1 cellular context compared by ENCODE assay signal in the genomic region with DNA sequence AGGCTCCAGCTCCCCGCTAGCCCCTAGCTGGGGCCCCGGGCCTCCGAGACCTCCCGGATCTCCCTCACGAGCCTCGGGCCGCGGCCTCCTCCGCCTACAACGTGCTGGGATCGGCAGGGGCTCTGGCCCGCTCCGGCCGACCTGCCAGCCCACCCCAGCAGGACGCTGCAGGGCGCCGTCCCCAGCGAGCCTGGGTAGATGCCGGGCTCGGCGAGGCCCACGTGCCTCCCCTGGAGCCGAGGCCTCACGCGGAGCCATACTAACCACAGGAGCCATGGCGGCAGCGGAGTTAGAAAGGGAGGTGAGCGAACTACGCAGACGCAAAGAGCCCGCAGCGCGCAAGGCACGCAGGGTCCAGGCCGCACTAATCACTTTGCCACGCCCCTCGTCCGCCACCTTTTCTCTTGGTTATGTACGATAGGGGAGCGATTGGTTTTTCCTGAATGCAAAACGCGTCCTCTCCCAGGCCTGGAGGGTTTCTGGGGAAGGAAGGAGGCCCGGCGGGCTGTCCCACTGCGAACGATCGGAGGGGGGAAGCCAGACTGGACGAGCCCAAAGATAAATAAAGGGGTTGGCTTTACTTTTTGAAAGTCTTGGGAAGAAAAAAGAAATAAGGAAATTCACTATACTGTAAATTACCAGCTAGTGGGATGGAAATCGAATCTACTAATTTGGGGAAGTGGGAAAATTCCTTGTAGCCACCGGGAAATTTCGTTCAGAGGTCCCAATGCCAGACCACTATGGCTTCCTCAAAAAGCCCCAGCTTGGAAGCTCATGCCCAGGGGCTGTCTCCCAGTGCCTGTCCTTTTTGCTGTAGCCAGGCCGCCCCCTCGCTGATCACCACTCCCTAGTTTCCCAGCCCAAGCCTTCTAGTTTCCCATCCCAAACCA.
TF ChIP-seq lines count a peak whose summit lies in the region.

A gene (minus strand): TSS at position 298 of the 890 bp plus-strand sequence. CDS start 22 bp downstream, at position 276.

TF ChIP-seq in H1, 55 proteins besides CTCF, POLR2A, EP300 and RAD21:
- TF ChIP-seq JUN (IDR thresholded peaks at IDR 0.05; ENCODE audit: low read depth, low read length) (no peak), TAF1 (IDR thresholded peaks at IDR 0.05; ENCODE audit: low read depth, low read length) (peak; percentile 97), NRF1 (IDR thresholded peaks at IDR 0.05; ENCODE audit: low read depth, low read length) (peak; percentile 16; the same call in 1 of the 2 replicates), CHD2 (IDR thresholded peaks at IDR 0.05; ENCODE audit: low read length) (0 out of 2 replicates have a peak, but pooled peaks have one; percentile 19), HDAC6 (IDR thresholded peaks at IDR 0.05; ENCODE audit: low read depth, low read length) (no peak), PHF8 (conservative IDR thresholded peaks at IDR 0.05; ENCODE audit: low read depth, low read length) (peak; percentile 90), TBP (IDR thresholded peaks at IDR 0.05; ENCODE audit: low read depth, low read length) (peak; percentile 93), CBX8 (IDR thresholded peaks at IDR 0.05; ENCODE audit: borderline replicate concordance, low read depth, low read length) (no peak), EGR1 (IDR thresholded peaks at IDR 0.05; ENCODE audit: borderline replicate concordance, low read depth, low read length) (peak; percentile 79; the same call in 1 of the 2 replicates), SIX5 (IDR thresholded peaks at IDR 0.05; ENCODE audit: low read depth, low read length) (peak; percentile 50; the same call in 1 of the 2 replicates), POU5F1 (IDR thresholded peaks at IDR 0.05; ENCODE audit: low read depth, low read length) (0 out of 2 replicates have a peak, but pooled peaks have one; percentile 31), JUND (IDR thresholded peaks at IDR 0.05; ENCODE audit: low read length) (peak; percentile 97), KDM5A (IDR thresholded peaks at IDR 0.05; ENCODE audit: low read length) (0 out of 2 replicates have a peak, but pooled peaks have one; percentile 24), SP1 (IDR thresholded peaks at IDR 0.05; ENCODE audit: low read depth, low read length) (peak; percentile 88), SIN3A (conservative IDR thresholded peaks at IDR 0.05 in 1 of 2, IDR thresholded peaks at IDR 0.05 in 1 of 2; ENCODE audit: low read depth in 1 of 2, low read length in 2 of 2) (peak in 1 of 2 experiments; percentile 74; a peak in 1 of 4 replicates), CREB1 (IDR thresholded peaks at IDR 0.05) (peak; percentile 72), CTBP2 (IDR thresholded peaks at IDR 0.05; ENCODE audit: borderline replicate concordance, insufficient read depth, insufficient read length, low read length) (peak; percentile 52), BCL11A (IDR thresholded peaks at IDR 0.05; ENCODE audit: low read depth in 2 of 2, low read length in 2 of 2) (no peak), CEBPB (IDR thresholded peaks at IDR 0.05; ENCODE audit: low read depth, low read length) (no peak), KDM4A (IDR thresholded peaks at IDR 0.05; ENCODE audit: low read depth, low read length, severe bottlenecking) (peak; percentile 56), TEAD4 (IDR thresholded peaks at IDR 0.05; ENCODE audit: low read depth, low read length) (peak; percentile 63; the same call in 1 of the 2 replicates), RNF2 (IDR thresholded peaks at IDR 0.05; ENCODE audit: borderline replicate concordance, low read depth, low read length, missing control alignments, poor library complexity, severe bottlenecking) (no peak), GTF2F1 (IDR thresholded peaks at IDR 0.05; ENCODE audit: borderline replicate concordance, low read depth, low read length) (peak; percentile 79; the same call in 1 of the 2 replicates), SRF (IDR thresholded peaks at IDR 0.05; ENCODE audit: low read depth, low read length) (peak; percentile 94), YY1 (IDR thresholded peaks at IDR 0.05; ENCODE audit: low read depth, low read length) (peak; percentile 89), SP4 (IDR thresholded peaks at IDR 0.05; ENCODE audit: low read length) (peak; percentile 75; the same call in 1 of the 2 replicates), TAF7 (optimal IDR thresholded peaks at IDR 0.05; ENCODE audit: borderline replicate concordance, low read depth, low read length) (peak; percentile 93), ASH2L (IDR thresholded peaks at IDR 0.05; ENCODE audit: low read length) (peak; percentile 86), BRCA1 (IDR thresholded peaks at IDR 0.05; ENCODE audit: low read depth, low read length) (no peak), TCF12 (IDR thresholded peaks at IDR 0.05; ENCODE audit: low read depth, low read length) (no peak), SAP30 (IDR thresholded peaks at IDR 0.05; ENCODE audit: insufficient read depth, insufficient replicate concordance, low read length) (no peak), POLR2AphosphoS5 (IDR thresholded peaks at IDR 0.05; ENCODE audit: low read depth, low read length) (peak; percentile 98), CHD1 (IDR thresholded peaks at IDR 0.05; ENCODE audit: low read depth, low read length) (peak; percentile 92), RXRA (IDR thresholded peaks at IDR 0.05; ENCODE audit: insufficient read depth, low read depth, low read length) (no peak)
- TF ChIP-seq, protein P1, sequence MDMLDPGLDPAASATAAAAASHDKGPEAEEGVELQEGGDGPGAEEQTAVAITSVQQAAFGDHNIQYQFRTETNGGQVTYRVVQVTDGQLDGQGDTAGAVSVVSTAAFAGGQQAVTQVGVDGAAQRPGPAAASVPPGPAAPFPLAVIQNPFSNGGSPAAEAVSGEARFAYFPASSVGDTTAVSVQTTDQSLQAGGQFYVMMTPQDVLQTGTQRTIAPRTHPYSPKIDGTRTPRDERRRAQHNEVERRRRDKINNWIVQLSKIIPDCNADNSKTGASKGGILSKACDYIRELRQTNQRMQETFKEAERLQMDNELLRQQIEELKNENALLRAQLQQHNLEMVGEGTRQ (IDR thresholded peaks at IDR 0.05; ENCODE audit: low read length), result peak; percentile 40; the same call in 1 of the 2 replicates
- TF ChIP-seq, protein P2, sequence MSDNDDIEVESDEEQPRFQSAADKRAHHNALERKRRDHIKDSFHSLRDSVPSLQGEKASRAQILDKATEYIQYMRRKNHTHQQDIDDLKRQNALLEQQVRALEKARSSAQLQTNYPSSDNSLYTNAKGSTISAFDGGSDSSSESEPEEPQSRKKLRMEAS (IDR thresholded peaks at IDR 0.05), result peak; percentile 96
- TF ChIP-seq, protein P3, sequence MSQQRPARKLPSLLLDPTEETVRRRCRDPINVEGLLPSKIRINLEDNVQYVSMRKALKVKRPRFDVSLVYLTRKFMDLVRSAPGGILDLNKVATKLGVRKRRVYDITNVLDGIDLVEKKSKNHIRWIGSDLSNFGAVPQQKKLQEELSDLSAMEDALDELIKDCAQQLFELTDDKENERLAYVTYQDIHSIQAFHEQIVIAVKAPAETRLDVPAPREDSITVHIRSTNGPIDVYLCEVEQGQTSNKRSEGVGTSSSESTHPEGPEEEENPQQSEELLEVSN (IDR thresholded peaks at IDR 0.05), result peak; percentile 77
